13 cellular contexts compared by ENCODE assay signal in the genomic region with DNA sequence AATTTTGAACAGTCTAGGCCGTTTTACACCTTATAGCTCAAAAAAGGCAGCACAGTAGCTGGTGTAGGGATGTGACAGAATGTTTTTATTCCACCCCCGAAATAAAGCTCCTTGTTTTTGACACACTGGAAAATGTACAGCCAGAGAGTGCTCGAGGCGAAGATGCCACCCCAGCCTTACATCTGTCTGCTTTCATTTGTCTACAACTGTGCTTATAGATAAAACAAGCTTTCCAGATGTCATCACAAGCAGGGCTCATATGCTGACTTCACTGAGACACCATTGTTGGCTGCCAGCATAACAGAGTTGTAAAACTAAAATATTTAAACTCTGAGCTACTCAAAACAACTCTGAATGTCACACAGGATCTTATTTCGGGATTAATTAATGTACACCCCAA.
"Had no signal": no experiment of that assay in that cellular context is flagged by ENCODE, and none has a peak within 500 bp of the region (broad histone marks: within the 10 kb centered on the region; RNA-seq: fewer than 3 reads in every experiment).

No MANE protein-coding gene starts in this region.

- H3K4me1 ChIP-seq: adrenal gland had no signal

- H3K9me3 ChIP-seq: adrenal gland, thyroid gland had no signal

- H3K4me3 Mint-ChIP-seq: activated naive CD4-positive, alpha-beta T cell treated with anti-CD3 and anti-CD28 coated beads, Interleukin-2, amount 50 U/mL, for 24 hours; activated T-cell treated with anti-CD3 and anti-CD28 coated beads, Interleukin-2, amount 50 U/mL, for 72 hours; dendritic cell treated with granulocyte-macrophage colony-stimulating factor and Interleukin-4, amounts not matched to agents 40 ng/mL and 50 ng/mL, for 4 days; naive thymus-derived CD4-positive, alpha-beta T cell; T-helper 1 cell treated with Interleukin-12 subunit alpha and Interleukin-12 subunit beta and Interleukin-4 antibody, amounts not matched to agents 30 μg/mL and 1 μg/mL, for 36 hours had no signal

- H3K27ac Mint-ChIP-seq: activated naive CD4-positive, alpha-beta T cell treated with anti-CD3 and anti-CD28 coated beads, Interleukin-2, amount 50 U/mL, for 24 hours; activated T-cell treated with anti-CD3 and anti-CD28 coated beads, Interleukin-2, amount 50 U/mL, for 72 hours; dendritic cell treated with granulocyte-macrophage colony-stimulating factor and Interleukin-4, amounts not matched to agents 40 ng/mL and 50 ng/mL, for 4 days; naive thymus-derived CD4-positive, alpha-beta T cell; T-helper 1 cell treated with Interleukin-12 subunit alpha and Interleukin-12 subunit beta and Interleukin-4 antibody, amounts not matched to agents 30 μg/mL and 1 μg/mL, for 36 hours had no signal

- H3K36me3 Mint-ChIP-seq: activated naive CD4-positive, alpha-beta T cell treated with anti-CD3 and anti-CD28 coated beads, Interleukin-2, amount 50 U/mL, for 24 hours; naive thymus-derived CD4-positive, alpha-beta T cell had no signal

- H3K9me3 Mint-ChIP-seq: dendritic cell treated with granulocyte-macrophage colony-stimulating factor and Interleukin-4, amounts not matched to agents 40 ng/mL and 50 ng/mL, for 4 days; T-helper 1 cell treated with Interleukin-12 subunit alpha and Interleukin-12 subunit beta and Interleukin-4 antibody, amounts not matched to agents 30 μg/mL and 1 μg/mL, for 36 hours had no signal

- H3K27ac ChIP-seq: adrenal gland, thyroid gland, VCaP had no signal

- H3K27me3 ChIP-seq: adrenal gland, thyroid gland had no signal

- H3K27me3 Mint-ChIP-seq: activated naive CD4-positive, alpha-beta T cell treated with anti-CD3 and anti-CD28 coated beads, Interleukin-2, amount 50 U/mL, for 24 hours; dendritic cell treated with granulocyte-macrophage colony-stimulating factor and Interleukin-4, amounts not matched to agents 40 ng/mL and 50 ng/mL, for 4 days; naive thymus-derived CD4-positive, alpha-beta T cell had no signal

- H3K36me3 ChIP-seq: adrenal gland, thyroid gland had no signal

- H3K4me1 Mint-ChIP-seq: activated naive CD4-positive, alpha-beta T cell treated with anti-CD3 and anti-CD28 coated beads, Interleukin-2, amount 50 U/mL, for 24 hours; naive thymus-derived CD4-positive, alpha-beta T cell had no signal

- DNase-seq: activated CD4-positive, alpha-beta T cell treated with anti-CD3 and anti-CD28 coated beads for 1 hour; activated effector memory CD4-positive, alpha-beta T cell treated with anti-CD3 and anti-CD28 coated beads, Interleukin-2, amount 50 U/mL, for 16 hours; activated T-cell treated with anti-CD3 and anti-CD28 coated beads, Interleukin-2, amount 50 U/mL, for 72 hours; adrenal gland; effector CD8-positive, alpha-beta T cell; left ventricle myocardium superior; naive thymus-derived CD4-positive, alpha-beta T cell; stimulated activated naive CD4-positive, alpha-beta T cell; thyroid gland had no signal

- H3K4me3 ChIP-seq: adrenal gland, thyroid gland had no signal
